Comparison of ENCODE assay signal across 21 cellular contexts in genomic region chr1:150730130-150730721, GRCh38. TPM values are rescaled to one million over a fixed set of nuclear protein-coding genes. Genes with fewer than 3 reads are reported as not detected.
A peak's percentile ranks its signal among the peaks of the same experiment; 100 is the strongest.
DNase-seq lines count a peak whose midpoint lies in the region; ATAC-seq and TF ChIP-seq lines count a peak whose summit lies in the region.
"Had no signal": no experiment of that assay in that cellular context is flagged by ENCODE, and none has a peak within 500 bp of the region (broad histone marks: within the 10 kb centered on the region; RNA-seq: fewer than 3 reads in every experiment).

No MANE protein-coding gene starts in this region.

- no peak overlapping the region for H3K4me3 Mint-ChIP-seq in activated CD8-positive, alpha-beta T cell treated with anti-CD3 and anti-CD28 coated beads, Interleukin-2, amount 10 ng/mL, durations not matched to agents 7 days and 5 days
- no peak overlapping the region for H3K4me3 Mint-ChIP-seq in activated CD8-positive, alpha-beta T cell treated with anti-CD3 and anti-CD28 coated beads for 36 hours
- H3K4me3 Mint-ChIP-seq in stimulated activated effector memory CD8-positive, alpha-beta T cell treated with anti-CD3 and anti-CD28 coated beads, Interleukin-12 subunit alpha, Interleukin-12 subunit beta, amount 100 ng/mL, for 72 hours: no peak overlapping the region
- H3K4me3 Mint-ChIP-seq: CD4-positive, alpha-beta T cell had no signal

- peaks cover 19% of the 10 kb centered on the region for H3K36me3 Mint-ChIP-seq in activated CD8-positive, alpha-beta T cell treated with anti-CD3 and anti-CD28 coated beads, Interleukin-2, amount 10 ng/mL, durations not matched to agents 7 days and 5 days (ENCODE audit: low read depth)
- no peaks in the 10 kb centered on the region for H3K36me3 Mint-ChIP-seq in activated CD8-positive, alpha-beta T cell treated with anti-CD3 and anti-CD28 coated beads for 36 hours (ENCODE audit: low read depth)
- H3K36me3 Mint-ChIP-seq in stimulated activated effector memory CD8-positive, alpha-beta T cell treated with anti-CD3 and anti-CD28 coated beads, Interleukin-12 subunit alpha, Interleukin-12 subunit beta, amount 100 ng/mL, for 72 hours: peaks cover 31% of the 10 kb centered on the region

- no peaks in the 10 kb centered on the region for H3K27me3 ChIP-seq in foreskin keratinocyte
- H3K27me3 ChIP-seq: Peyer's patch had no signal

- no peak for TF ChIP-seq CTCF in activated CD8-positive, alpha-beta T cell treated with anti-CD3 and anti-CD28 coated beads for 36 hours (IDR thresholded peaks at IDR 0.05)
- TF ChIP-seq CTCF in foreskin keratinocyte (conservative IDR thresholded peaks at IDR 0.05): no peak

- CTCF ChIA-PET in activated CD8-positive, alpha-beta T cell treated with anti-CD3 and anti-CD28 coated beads, Interleukin-2, amount 10 ng/mL, durations not matched to agents 7 days and 5 days (lab: Charles Lee): no interaction called here
- CTCF ChIA-PET in activated CD8-positive, alpha-beta T cell treated with anti-CD3 and anti-CD28 coated beads for 36 hours (lab: Charles Lee): no interaction called here

- peak overlapping the region; percentile 43 for H3K27ac Mint-ChIP-seq in activated CD8-positive, alpha-beta T cell treated with anti-CD3 and anti-CD28 coated beads, Interleukin-2, amount 10 ng/mL, durations not matched to agents 7 days and 5 days
- no peak overlapping the region for H3K27ac Mint-ChIP-seq in activated CD8-positive, alpha-beta T cell treated with anti-CD3 and anti-CD28 coated beads for 36 hours
- H3K27ac Mint-ChIP-seq in stimulated activated effector memory CD8-positive, alpha-beta T cell treated with anti-CD3 and anti-CD28 coated beads, Interleukin-12 subunit alpha, Interleukin-12 subunit beta, amount 100 ng/mL, for 72 hours: peak overlapping the region; percentile 7
- H3K27ac Mint-ChIP-seq: CD4-positive, alpha-beta T cell had no signal

- ATAC-seq in activated CD8-positive, alpha-beta T cell treated with anti-CD3 and anti-CD28 coated beads, Interleukin-2, amount 10 ng/mL, durations not matched to agents 7 days and 5 days: no peak
- no peak for ATAC-seq in activated CD8-positive, alpha-beta T cell treated with anti-CD3 and anti-CD28 coated beads for 36 hours
- ATAC-seq in left colon: peak; percentile 86
- ATAC-seq in stimulated activated effector memory CD8-positive, alpha-beta T cell treated with anti-CD3 and anti-CD28 coated beads, Interleukin-12 subunit alpha, Interleukin-12 subunit beta, amount 100 ng/mL, for 72 hours: no peak
- ATAC-seq in foreskin keratinocyte: no peak
- ATAC-seq: GM12878 had no signal

- H3K27me3 Mint-ChIP-seq in activated CD8-positive, alpha-beta T cell treated with anti-CD3 and anti-CD28 coated beads, Interleukin-2, amount 10 ng/mL, durations not matched to agents 7 days and 5 days (ENCODE audit: low read depth): no peaks in the 10 kb centered on the region
- no peaks in the 10 kb centered on the region for H3K27me3 Mint-ChIP-seq in activated CD8-positive, alpha-beta T cell treated with anti-CD3 and anti-CD28 coated beads for 36 hours
- H3K27me3 Mint-ChIP-seq: CD4-positive, alpha-beta T cell had no signal

- H3K9me3 Mint-ChIP-seq in activated CD8-positive, alpha-beta T cell treated with anti-CD3 and anti-CD28 coated beads, Interleukin-2, amount 10 ng/mL, durations not matched to agents 7 days and 5 days (ENCODE audit: insufficient read depth): no peaks in the 10 kb centered on the region
- no peaks in the 10 kb centered on the region for H3K9me3 Mint-ChIP-seq in activated CD8-positive, alpha-beta T cell treated with anti-CD3 and anti-CD28 coated beads for 36 hours
- no peaks in the 10 kb centered on the region for H3K9me3 Mint-ChIP-seq in stimulated activated effector memory CD8-positive, alpha-beta T cell treated with anti-CD3 and anti-CD28 coated beads, Interleukin-12 subunit alpha, Interleukin-12 subunit beta, amount 100 ng/mL, for 72 hours
- H3K9me3 Mint-ChIP-seq: CD4-positive, alpha-beta T cell had no signal

- no peak for DNase-seq in activated CD8-positive, alpha-beta T cell treated with anti-CD3 and anti-CD28 coated beads, Interleukin-2, amount 10 ng/mL, durations not matched to agents 7 days and 5 days
- no peak for DNase-seq in activated CD8-positive, alpha-beta T cell treated with anti-CD3 and anti-CD28 coated beads for 36 hours
- peak; percentile 25 for DNase-seq in SKM-1 (lab: John Stamatoyannopoulos, UW; ENCODE audit: unreplicated experiment)
- no peak for DNase-seq in left colon
- DNase-seq in stimulated activated effector memory CD8-positive, alpha-beta T cell treated with anti-CD3 and anti-CD28 coated beads, Interleukin-12 subunit alpha, Interleukin-12 subunit beta, amount 100 ng/mL, for 72 hours (ENCODE audit: low spot score in 2 of 2): no peak
- no peak for DNase-seq in mucosa of gallbladder (ENCODE audit: low spot score)
- DNase-seq in foreskin keratinocyte: no peak
- DNase-seq in SIG-M5 (lab: John Stamatoyannopoulos, UW): no peak
- DNase-seq: CD4-positive, alpha-beta T cell; GM23248; HCEC 1CT; IMR-90; NCI-H187; NCI-H2227 treated with DMSO at 0.1 percent for 48 hours; NCI-H524; NK-92 treated with Interleukin-12 subunit alpha and Interleukin-12 subunit beta, amount 100 ng/mL, for 24 hours; Peyer's patch; Right ventricle myocardium superior; SK-N-SH had no signal

- no peaks in the 10 kb centered on the region for H3K4me1 Mint-ChIP-seq in activated CD8-positive, alpha-beta T cell treated with anti-CD3 and anti-CD28 coated beads, Interleukin-2, amount 10 ng/mL, durations not matched to agents 7 days and 5 days (ENCODE audit: low read depth)
- no peaks in the 10 kb centered on the region for H3K4me1 Mint-ChIP-seq in activated CD8-positive, alpha-beta T cell treated with anti-CD3 and anti-CD28 coated beads for 36 hours (ENCODE audit: low read depth)
- H3K4me1 Mint-ChIP-seq in stimulated activated effector memory CD8-positive, alpha-beta T cell treated with anti-CD3 and anti-CD28 coated beads, Interleukin-12 subunit alpha, Interleukin-12 subunit beta, amount 100 ng/mL, for 72 hours: no peaks in the 10 kb centered on the region

- intact Hi-C loops in activated CD8-positive, alpha-beta T cell treated with anti-CD3 and anti-CD28 coated beads for 36 hours (cut with micrococcal nuclease): no loop called here
- intact Hi-C loops in left colon (cut with DNase I, micrococcal nuclease): no loop called here

- no peaks in the 10 kb centered on the region for H3K4me1 ChIP-seq in foreskin keratinocyte
- H3K4me1 ChIP-seq: Peyer's patch had no signal

- POLR2A ChIA-PET in activated CD8-positive, alpha-beta T cell treated with anti-CD3 and anti-CD28 coated beads, Interleukin-2, amount 10 ng/mL, durations not matched to agents 7 days and 5 days (lab: Charles Lee): no interaction called here
- POLR2A ChIA-PET in activated CD8-positive, alpha-beta T cell treated with anti-CD3 and anti-CD28 coated beads for 36 hours (lab: Charles Lee): no interaction called here

- H3K27ac ChIP-seq in foreskin keratinocyte: no peak overlapping the region
- H3K27ac ChIP-seq: GM23248, Peyer's patch had no signal

RNA-seq across cellular contexts. Expression of gene HORMAD1, which starts 9.5 kb away (rescaled TPM):
- under 1 TPM in 1 of 2 experiments, not detected in 1; 0.40 TPM for total RNA-seq in activated CD8-positive, alpha-beta T cell treated with anti-CD3 and anti-CD28 coated beads, Interleukin-2, amount 10 ng/mL, durations not matched to agents 7 days and 5 days
- total RNA-seq in activated CD8-positive, alpha-beta T cell treated with anti-CD3 and anti-CD28 coated beads for 36 hours: not detected
- total RNA-seq in left colon: 1 to 10 TPM in 1 of 2 donors, under 1 TPM in 1; 0.49 to 1.7 TPM
- not detected for total RNA-seq in mucosa of gallbladder
- total RNA-seq in foreskin keratinocyte: not detected in 2 replicates
- polyA plus RNA-seq in foreskin keratinocyte: not detected in 2 replicates
- total RNA-seq: A172; CD4-positive, alpha-beta T cell; GM23248; IMR-90; Right ventricle myocardium superior had no signal
- polyA plus RNA-seq: GM23248, IMR-90, SK-N-SH had no signal

RNA-seq across cellular contexts. Expression of gene GOLPH3L, which starts 33.3 kb away (rescaled TPM):
- total RNA-seq in activated CD8-positive, alpha-beta T cell treated with anti-CD3 and anti-CD28 coated beads, Interleukin-2, amount 10 ng/mL, durations not matched to agents 7 days and 5 days: 10 to 100 TPM; 19.4 to 21.2 TPM
- total RNA-seq in activated CD8-positive, alpha-beta T cell treated with anti-CD3 and anti-CD28 coated beads for 36 hours: 10 to 100 TPM; 15.8 to 16.9 TPM
- total RNA-seq in left colon (10 to 100 TPM; 71.3 to 87.1 TPM), mucosa of gallbladder (52.9 TPM), foreskin keratinocyte (19.0 and 20.9 TPM in 2 replicates)
- 8.7 and 9.5 TPM in 2 replicates for polyA plus RNA-seq in foreskin keratinocyte

RNA-seq across cellular contexts. Expression of gene CTSS, which starts 35.4 kb away (rescaled TPM):
- 10 to 100 TPM; 65.8 to 73.2 TPM for total RNA-seq in activated CD8-positive, alpha-beta T cell treated with anti-CD3 and anti-CD28 coated beads, Interleukin-2, amount 10 ng/mL, durations not matched to agents 7 days and 5 days
- total RNA-seq in activated CD8-positive, alpha-beta T cell treated with anti-CD3 and anti-CD28 coated beads for 36 hours: 10 to 100 TPM; 36.7 to 38.4 TPM
- total RNA-seq in left colon (100 to 1,000 TPM; 576 to 638 TPM), mucosa of gallbladder (106 TPM), foreskin keratinocyte (4.6 and 5.0 TPM in 2 replicates)
- polyA plus RNA-seq in foreskin keratinocyte: 2.9 and 3.3 TPM in 2 replicates
